Comparison of ENCODE assay signal across 18 cellular contexts in the genomic region with DNA sequence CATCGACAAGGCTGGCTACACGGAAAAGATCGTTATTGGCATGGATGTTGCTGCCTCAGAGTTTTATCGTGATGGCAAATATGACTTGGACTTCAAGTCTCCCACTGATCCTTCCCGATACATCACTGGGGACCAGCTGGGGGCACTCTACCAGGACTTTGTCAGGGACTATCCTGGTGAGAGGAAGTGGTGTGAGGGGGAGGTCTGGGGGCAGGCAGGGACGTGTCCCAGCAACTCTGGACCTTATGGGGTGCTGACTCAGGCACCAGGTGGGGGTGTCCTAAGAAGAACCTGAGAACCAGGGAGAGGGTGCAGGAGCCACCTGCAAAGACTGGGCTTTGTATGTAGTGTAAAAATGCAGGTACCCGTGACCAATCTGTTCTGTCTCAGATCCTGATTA. TPM values are rescaled to one million over a fixed set of nuclear protein-coding genes. Genes with fewer than 3 reads are reported as not detected.
DNase-seq lines count a peak whose midpoint lies in the region; ATAC-seq and TF ChIP-seq lines count a peak whose summit lies in the region.
"Had no signal": no experiment of that assay in that cellular context is flagged by ENCODE, and none has a peak within 500 bp of the region (broad histone marks: within the 10 kb centered on the region; RNA-seq: fewer than 3 reads in every experiment).

No MANE protein-coding gene starts in this region.

- BruUV-seq in PC-3 (replicated peaks; lab: Mats Ljungman, UMichigan), result no TSS peak

- intact Hi-C loops in PC-3 (cut with micrococcal nuclease) (no loop called here), left cardiac atrium (cut with DNase I) (no loop called here)

- H3K4me3 Mint-ChIP-seq in activated naive CD4-positive, alpha-beta T cell treated with anti-CD3 and anti-CD28 coated beads, Interleukin-2, amount 50 U/mL, for 24 hours, result no peak overlapping the region
- H3K4me3 Mint-ChIP-seq in stimulated activated effector memory CD8-positive, alpha-beta T cell treated with anti-CD3 and anti-CD28 coated beads, Interleukin-12 subunit alpha, Interleukin-12 subunit beta, amount 100 ng/mL, for 72 hours, result no peak overlapping the region
- no peak overlapping the region for H3K4me3 Mint-ChIP-seq in immature natural killer cell
- H3K4me3 Mint-ChIP-seq: effector memory CD8-positive, alpha-beta T cell had no signal

- CTCF ChIA-PET in PC-3 (lab: Charles Lee), result no interaction called here

- TF ChIP-seq CTCF in PC-3 (conservative IDR thresholded peaks at IDR 0.05; ENCODE audit: low read depth, low read length) (0 out of 2 replicates have a peak, but pooled peaks have one; percentile 20), choroid plexus epithelial cell (conservative IDR thresholded peaks at IDR 0.05; ENCODE audit: low read depth, low read length) (peak; percentile 9)

- POLR2A ChIA-PET in PC-3 (lab: Charles Lee; ENCODE audit: unreplicated experiment), result no interaction called here

- H3K4me1 ChIP-seq in PC-3 (ENCODE audit: insufficient read depth, low read length), result peaks cover 7% of the 10 kb centered on the region

- no peak for ATAC-seq in PC-3
- ATAC-seq in stimulated activated effector memory CD8-positive, alpha-beta T cell treated with anti-CD3 and anti-CD28 coated beads, Interleukin-12 subunit alpha, Interleukin-12 subunit beta, amount 100 ng/mL, for 72 hours, result no peak
- ATAC-seq in left cardiac atrium, result no peak
- ATAC-seq: effector memory CD8-positive, alpha-beta T cell; Panc1; pancreas had no signal

- H3K9me2 ChIP-seq in PC-3 (replicated peaks; ENCODE audit: low read length), result no peaks in the 10 kb centered on the region

- peak overlapping the region; percentile 26 for H3K27ac Mint-ChIP-seq in activated naive CD4-positive, alpha-beta T cell treated with anti-CD3 and anti-CD28 coated beads, Interleukin-2, amount 50 U/mL, for 24 hours
- peak overlapping the region; percentile 58 for H3K27ac Mint-ChIP-seq in stimulated activated effector memory CD8-positive, alpha-beta T cell treated with anti-CD3 and anti-CD28 coated beads, Interleukin-12 subunit alpha, Interleukin-12 subunit beta, amount 100 ng/mL, for 72 hours
- peak overlapping the region in 2 of 6 donors; percentile 30 to 41 for H3K27ac Mint-ChIP-seq in immature natural killer cell

- peaks cover 29% of the 10 kb centered on the region for H3K4me1 Mint-ChIP-seq in activated naive CD4-positive, alpha-beta T cell treated with anti-CD3 and anti-CD28 coated beads, Interleukin-2, amount 50 U/mL, for 24 hours
- peaks cover 70% of the 10 kb centered on the region for H3K4me1 Mint-ChIP-seq in stimulated activated effector memory CD8-positive, alpha-beta T cell treated with anti-CD3 and anti-CD28 coated beads, Interleukin-12 subunit alpha, Interleukin-12 subunit beta, amount 100 ng/mL, for 72 hours
- H3K4me1 Mint-ChIP-seq in immature natural killer cell, result peaks cover 15 to 16% of the 10 kb centered on the region in 2 donors

- H3K9me3 Mint-ChIP-seq in activated naive CD4-positive, alpha-beta T cell treated with anti-CD3 and anti-CD28 coated beads, Interleukin-2, amount 50 U/mL, for 24 hours, result no peaks in the 10 kb centered on the region
- H3K9me3 Mint-ChIP-seq in stimulated activated effector memory CD8-positive, alpha-beta T cell treated with anti-CD3 and anti-CD28 coated beads, Interleukin-12 subunit alpha, Interleukin-12 subunit beta, amount 100 ng/mL, for 72 hours, result no peaks in the 10 kb centered on the region
- no peaks in the 10 kb centered on the region for H3K9me3 Mint-ChIP-seq in immature natural killer cell
- H3K9me3 Mint-ChIP-seq: effector memory CD8-positive, alpha-beta T cell had no signal

- H3K9ac ChIP-seq in PC-3 (ENCODE audit: low read length), result no peak overlapping the region

- H3F3A ChIP-seq in PC-3 (ENCODE audit: low read length, unreplicated experiment), result no peaks in the 10 kb centered on the region

- H3K4me2 ChIP-seq in PC-3 (ENCODE audit: low read length), result no peak overlapping the region

- DNase-seq in activated naive CD4-positive, alpha-beta T cell treated with anti-CD3 and anti-CD28 coated beads, Interleukin-2, amount 50 U/mL, for 16 hours, result no peak
- DNase-seq in PC-3 (no peak), choroid plexus epithelial cell (ENCODE audit: low read depth) (no peak), NCI-H187 (lab: John Stamatoyannopoulos, UW) (no peak), immature natural killer cell (no peak), left cardiac atrium (no peak)
- DNase-seq in stimulated activated effector memory CD8-positive, alpha-beta T cell treated with anti-CD3 and anti-CD28 coated beads, Interleukin-12 subunit alpha, Interleukin-12 subunit beta, amount 100 ng/mL, for 72 hours (ENCODE audit: low spot score in 2 of 2), result no peak
- DNase-seq: effector memory CD8-positive, alpha-beta T cell; Kasumi-1; NCI-H187 treated with DMSO at 0.1 percent for 48 hours; NCI-H524 treated with DMSO at 0.1 percent for 48 hours; small intestine; SW 1271 had no signal

- no peak overlapping the region for H3K27ac ChIP-seq in PC-3 (ENCODE audit: low read length)
- H3K27ac ChIP-seq: pancreas had no signal

- H3K36me3 ChIP-seq in PC-3 (ENCODE audit: low read depth, low read length), result no peaks in the 10 kb centered on the region
- H3K36me3 ChIP-seq: pancreas had no signal

- no peak overlapping the region for H2AFZ ChIP-seq in PC-3 (ENCODE audit: low read length)

- H3K36me3 Mint-ChIP-seq in activated naive CD4-positive, alpha-beta T cell treated with anti-CD3 and anti-CD28 coated beads, Interleukin-2, amount 50 U/mL, for 24 hours, result no peaks in the 10 kb centered on the region
- peaks cover 100% of the 10 kb centered on the region for H3K36me3 Mint-ChIP-seq in stimulated activated effector memory CD8-positive, alpha-beta T cell treated with anti-CD3 and anti-CD28 coated beads, Interleukin-12 subunit alpha, Interleukin-12 subunit beta, amount 100 ng/mL, for 72 hours
- peaks cover 0 to 5% (median 0%) of the 10 kb centered on the region in 3 donors for H3K36me3 Mint-ChIP-seq in immature natural killer cell

- H3K9me3 ChIP-seq in PC-3 (ENCODE audit: low read length), result no peaks in the 10 kb centered on the region
- H3K9me3 ChIP-seq: pancreas had no signal

- H3K27me3 ChIP-seq in PC-3 (ENCODE audit: low read length), result no peaks in the 10 kb centered on the region
- H3K27me3 ChIP-seq: pancreas had no signal

- no peaks in the 10 kb centered on the region for H4K20me1 ChIP-seq in PC-3 (ENCODE audit: low read length)

- no peaks in the 10 kb centered on the region for H3K27me3 Mint-ChIP-seq in activated naive CD4-positive, alpha-beta T cell treated with anti-CD3 and anti-CD28 coated beads, Interleukin-2, amount 50 U/mL, for 24 hours
- H3K27me3 Mint-ChIP-seq in immature natural killer cell (ENCODE audit: low read depth in 3 of 3), result peaks cover 1 to 8% (median 3%) of the 10 kb centered on the region in 3 donors
- H3K27me3 Mint-ChIP-seq: effector memory CD8-positive, alpha-beta T cell had no signal

- H3K4me3 ChIP-seq in PC-3 (ENCODE audit: low read length), result no peak overlapping the region
- no peak overlapping the region for H3K4me3 ChIP-seq in choroid plexus epithelial cell (ENCODE audit: low read depth, low read length)
- H3K4me3 ChIP-seq: pancreas had no signal

- peaks cover 14% of the 10 kb centered on the region for H3K79me2 ChIP-seq in PC-3 (ENCODE audit: low read length)

RNA-seq across cellular contexts. Expression of a gene that starts 5.2 kb away (rescaled TPM):
- total RNA-seq in PC-3 (2014; rRNA removed) (30.2 and 35.2 TPM in 2 replicates), left cardiac atrium (10 to 100 TPM; 12.8 to 24.9 TPM)
- polyA plus RNA-seq in immature natural killer cell, result 1 to 10 TPM; 2.0 to 6.5 (median 3.8) TPM

RNA-seq across cellular contexts. Expression of a gene that starts 8.2 kb away (rescaled TPM):
- total RNA-seq in PC-3 (2014; rRNA removed), result 11.6 and 41.5 TPM in 2 replicates
- polyA plus RNA-seq in immature natural killer cell, result 1 to 10 TPM in 2 of 3 donors, not detected in 1; 1.0 to 2.1 TPM
- total RNA-seq in left cardiac atrium, result 10 to 100 TPM; 75.3 to 83.1 TPM

RNA-seq across cellular contexts. Expression of a gene that starts 15.0 kb away (rescaled TPM):
- total RNA-seq in PC-3 (2014; rRNA removed) (5.1 and 13.6 TPM in 2 replicates), left cardiac atrium (10 to 100 TPM in 1 of 2 donors, 1 to 10 TPM in 1; 8.1 to 10.5 TPM)
- 1 to 10 TPM; 2.3 to 4.4 (median 2.4) TPM for polyA plus RNA-seq in immature natural killer cell

RNA-seq across cellular contexts. Expression of a gene that starts 24.0 kb away (rescaled TPM):
- total RNA-seq in PC-3 (2014; rRNA removed), result not detected in 2 replicates
- not detected for polyA plus RNA-seq in immature natural killer cell
- total RNA-seq in left cardiac atrium, result not detected
- total RNA-seq: H4, pancreas had no signal
- polyA plus RNA-seq: AG04450, pancreas, small intestine had no signal

RNA-seq across cellular contexts. Expression of a gene that starts 24.2 kb away (rescaled TPM):
- total RNA-seq in PC-3 (2014; rRNA removed) (125 and 130 TPM in 2 replicates), left cardiac atrium (100 to 1,000 TPM; 249 to 282 TPM)
- 100 to 1,000 TPM in 2 of 3 donors, 10 to 100 TPM in 1; 83.7 to 315 (median 170) TPM for polyA plus RNA-seq in immature natural killer cell
